In genomic region chr21:29674343-29674742, GRCh38 we compare ENCODE assay signal across 17 cellular contexts.
DNase-seq lines count a peak whose midpoint lies in the region; ATAC-seq and TF ChIP-seq lines count a peak whose summit lies in the region.
"Had no signal": no experiment of that assay in that cellular context is flagged by ENCODE, and none has a peak within 500 bp of the region (broad histone marks: within the 10 kb centered on the region; RNA-seq: fewer than 3 reads in every experiment).

No MANE protein-coding gene starts in this region.

- DNase-seq in NCI-H2171 treated with DMSO at 0.1 percent for 48 hours (lab: John Stamatoyannopoulos, UW) (peak; percentile 20), NCI-H2171 (lab: John Stamatoyannopoulos, UW) (no peak), nephron progenitor cell (no peak), OCI-M2 (lab: John Stamatoyannopoulos, UW; ENCODE audit: unreplicated experiment) (no peak), GM10266 (ENCODE audit: extremely low spot score) (no peak)
- DNase-seq: Calu3; CD8-positive, alpha-beta T cell; DMS79 treated with DMSO at 0.1 percent for 48 hours; EL; GOT3; H7 had no signal

- TF ChIP-seq CTCF in DOHH2 (IDR thresholded peaks at IDR 0.05; ENCODE audit: low read depth, low read length, poor library complexity, severe bottlenecking) (no peak), OCI-LY3 (IDR thresholded peaks at IDR 0.05; ENCODE audit: low read depth, low read length) (no peak), nephron progenitor cell (IDR thresholded peaks at IDR 0.05) (no peak), GM10266 (IDR thresholded peaks at IDR 0.05; ENCODE audit: control insufficient read depth, insufficient read depth, low read depth, missing control alignments) (no peak)

- H3K9me2 ChIP-seq in DOHH2 (replicated peaks; ENCODE audit: control insufficient read depth, low read length) = no peaks in the 10 kb centered on the region

- H3K9me3 ChIP-seq in DOHH2 (ENCODE audit: control insufficient read depth, insufficient read depth, low read length) (no peaks in the 10 kb centered on the region), OCI-LY3 (ENCODE audit: insufficient read depth, low read length) (no peaks in the 10 kb centered on the region)
- H3K9me3 ChIP-seq: A549, BLaER1 had no signal

- H2AFZ ChIP-seq in OCI-LY3 (ENCODE audit: low read depth, low read length) = peak overlapping the region; percentile 10; the same call in 1 of the 2 replicates

- peaks cover 30% of the 10 kb centered on the region for H3K4me1 Mint-ChIP-seq in nephron progenitor cell

- no peak for ATAC-seq in GM21528 (IDR thresholded peaks at IDR 0.05; ENCODE audit: low FRiP score, unreplicated experiment)
- ATAC-seq: A549; CD8-positive, alpha-beta T cell had no signal

- H3K27me3 Mint-ChIP-seq in nephron progenitor cell (ENCODE audit: low read depth, poor library complexity) = no peaks in the 10 kb centered on the region

- H4K20me1 ChIP-seq in DOHH2 (ENCODE audit: control insufficient read depth, insufficient read depth, low read depth, low read length) (no peaks in the 10 kb centered on the region), OCI-LY3 (ENCODE audit: insufficient read depth, low read length) (no peaks in the 10 kb centered on the region)
- H4K20me1 ChIP-seq: BLaER1 had no signal

- H3K4me1 ChIP-seq in DOHH2 (ENCODE audit: control insufficient read depth, low read length) = peaks cover 59% of the 10 kb centered on the region
- peaks cover 26% of the 10 kb centered on the region for H3K4me1 ChIP-seq in OCI-LY3 (ENCODE audit: low read length)
- H3K4me1 ChIP-seq: A549 had no signal

- H3F3A ChIP-seq in DOHH2 (ENCODE audit: control insufficient read depth, insufficient read depth) = peaks cover 16% of the 10 kb centered on the region

- H3K79me2 ChIP-seq in DOHH2 (ENCODE audit: control insufficient read depth, low read length) (no peaks in the 10 kb centered on the region), OCI-LY3 (ENCODE audit: low read length) (no peaks in the 10 kb centered on the region)

- no peaks in the 10 kb centered on the region for H3K36me3 Mint-ChIP-seq in nephron progenitor cell (ENCODE audit: low read depth)
- H3K36me3 Mint-ChIP-seq: CD8-positive, alpha-beta T cell had no signal

- no peak overlapping the region for H3K4me3 Mint-ChIP-seq in nephron progenitor cell
- H3K4me3 Mint-ChIP-seq: CD8-positive, alpha-beta T cell had no signal

- H3K27ac Mint-ChIP-seq in nephron progenitor cell = peak overlapping the region; percentile 41
- H3K27ac Mint-ChIP-seq: CD8-positive, alpha-beta T cell had no signal

- H3K36me3 ChIP-seq in DOHH2 (ENCODE audit: control insufficient read depth, low read length) (no peaks in the 10 kb centered on the region; the same call in 1 of the 2 replicates), OCI-LY3 (replicated peaks; ENCODE audit: low read depth, low read length) (no peaks in the 10 kb centered on the region)
- H3K36me3 ChIP-seq: BLaER1 had no signal

- H3K27ac ChIP-seq in DOHH2 (ENCODE audit: low read depth, low read length) = peak overlapping the region; percentile 87; the same call in 1 of the 2 replicates
- peak overlapping the region; percentile 57 for H3K27ac ChIP-seq in OCI-LY3 (ENCODE audit: low read length)
- H3K27ac ChIP-seq: 22Rv1, A549, BLaER1 had no signal

- H3K9ac ChIP-seq in OCI-LY3 (ENCODE audit: low read length) = no peak overlapping the region
- H3K9ac ChIP-seq: BLaER1 had no signal

- no peak overlapping the region; the same call in 1 of the 2 replicates for H3K4me3 ChIP-seq in DOHH2 (ENCODE audit: low read length)
- H3K4me3 ChIP-seq in OCI-LY3 (ENCODE audit: low read length) = peak overlapping the region; percentile 3; the same call in 1 of the 2 replicates
- H3K4me3 ChIP-seq: A549, BLaER1 had no signal

- H3K4me2 ChIP-seq in DOHH2 (ENCODE audit: low read length) (peak overlapping the region; percentile 63), OCI-LY3 (ENCODE audit: low read length) (peak overlapping the region; percentile 34)
- H3K4me2 ChIP-seq: A549, BLaER1 had no signal

- H3K9me3 Mint-ChIP-seq in nephron progenitor cell = no peaks in the 10 kb centered on the region
- H3K9me3 Mint-ChIP-seq: CD8-positive, alpha-beta T cell had no signal

- H3K27me3 ChIP-seq in DOHH2 (ENCODE audit: control insufficient read depth, low read length) (no peaks in the 10 kb centered on the region), OCI-LY3 (ENCODE audit: low read depth, low read length) (no peaks in the 10 kb centered on the region)
- H3K27me3 ChIP-seq: BLaER1 had no signal
